Comparison of ENCODE assay signal across 10 cellular contexts in genomic region chr3:64444619-64445317, GRCh38.
DNase-seq lines count a peak whose midpoint lies in the region; ATAC-seq and TF ChIP-seq lines count a peak whose summit lies in the region.
"Had no signal": no experiment of that assay in that cellular context is flagged by ENCODE, and none has a peak within 500 bp of the region (broad histone marks: within the 10 kb centered on the region; RNA-seq: fewer than 3 reads in every experiment).

No MANE protein-coding gene starts in this region.

- intact Hi-C loops in gastrocnemius medialis (cut with DNase I; ENCODE audit: low total_unique reads): no loop called here
- intact Hi-C loops in CD8-positive, alpha-beta T cell (cut with DNase I, micrococcal nuclease): no loop called here

- H3K27me3 ChIP-seq in GM06990 (replicated peaks; ENCODE audit: control insufficient read depth, insufficient read depth, low read length) (no peaks in the 10 kb centered on the region; the same call in 1 of the 2 replicates), iPS-15b (ENCODE audit: control insufficient read depth, insufficient read depth, low read length) (peaks cover 27% of the 10 kb centered on the region), gastrocnemius medialis (peaks cover 19 to 47% (median 27%) of the 10 kb centered on the region in 3 donors)
- H3K27me3 ChIP-seq in CD8-positive, alpha-beta T cell (ENCODE audit: insufficient read depth, low read length): no peaks in the 10 kb centered on the region

- peaks cover 23% of the 10 kb centered on the region for H3K4me1 ChIP-seq in iPS-15b (ENCODE audit: control insufficient read depth, insufficient read depth, low read length)
- peaks cover 0 to 5% of the 10 kb centered on the region in 2 donors for H3K4me1 ChIP-seq in gastrocnemius medialis
- H3K4me1 ChIP-seq in CD8-positive, alpha-beta T cell (ENCODE audit: insufficient read depth, low read length): no peaks in the 10 kb centered on the region

- H3K36me3 ChIP-seq in GM06990 (ENCODE audit: control insufficient read depth, insufficient read depth, low read length) (no peaks in the 10 kb centered on the region), iPS-15b (ENCODE audit: control insufficient read depth, insufficient read depth, low read length) (no peaks in the 10 kb centered on the region), gastrocnemius medialis (no peaks in the 10 kb centered on the region)
- no peaks in the 10 kb centered on the region for H3K36me3 ChIP-seq in CD8-positive, alpha-beta T cell (ENCODE audit: insufficient read depth, low read length)
- H3K36me3 ChIP-seq: adrenal gland had no signal

- in situ Hi-C loops in astrocyte of the cerebellum (cut with HindIII; ENCODE audit: low sequenced_read_pairs) (no loop called here), gastrocnemius medialis (cut with MboI; ENCODE audit: low sequenced_read_pairs in 4 of 4) (no loop called here)

- H3K9me3 Mint-ChIP-seq in CD8-positive, alpha-beta T cell: no peaks in the 10 kb centered on the region

- peaks cover 54% of the 10 kb centered on the region for H3K27me3 Mint-ChIP-seq in CD8-positive, alpha-beta T cell (ENCODE audit: low read depth)

- no peaks in the 10 kb centered on the region for H3K4me1 Mint-ChIP-seq in CD8-positive, alpha-beta T cell (ENCODE audit: low read depth)

- no peaks in the 10 kb centered on the region for H3K9me3 ChIP-seq in iPS-15b (ENCODE audit: control insufficient read depth, insufficient read depth, low read length)
- no peaks in the 10 kb centered on the region for H3K9me3 ChIP-seq in gastrocnemius medialis
- H3K9me3 ChIP-seq in CD8-positive, alpha-beta T cell (ENCODE audit: low read length): no peaks in the 10 kb centered on the region
- H3K9me3 ChIP-seq: adrenal gland had no signal

- no peak overlapping the region for H3K9ac ChIP-seq in iPS-15b (ENCODE audit: low read depth, low read length)

- POLR2A ChIA-PET in CD8-positive, alpha-beta T cell (lab: Charles Lee): no interaction called here

- TF ChIP-seq CTCF in GM06990 (IDR thresholded peaks at IDR 0.05; ENCODE audit: insufficient read depth, low read length, poor library complexity, severe bottlenecking) (no peak), astrocyte of the cerebellum (IDR thresholded peaks at IDR 0.05; ENCODE audit: low read depth, low read length, missing control alignments) (peak; percentile 20), gastrocnemius medialis (IDR thresholded peaks at IDR 0.05 in 4 of 5, conservative IDR thresholded peaks at IDR 0.05 in 1 of 5) (no peak)
- no peak for TF ChIP-seq CTCF in CD8-positive, alpha-beta T cell (IDR thresholded peaks at IDR 0.05)

- H3K36me3 Mint-ChIP-seq in CD8-positive, alpha-beta T cell: no peaks in the 10 kb centered on the region

- no peak for TF ChIP-seq POLR2A in gastrocnemius medialis (IDR thresholded peaks at IDR 0.05)

- H3K4me3 Mint-ChIP-seq in CD8-positive, alpha-beta T cell: no peak overlapping the region

- no peak overlapping the region for H3K27ac ChIP-seq in gastrocnemius medialis
- no peak overlapping the region for H3K27ac ChIP-seq in CD8-positive, alpha-beta T cell (ENCODE audit: low read depth, low read length)
- H3K27ac ChIP-seq: adrenal gland had no signal

- H3K4me3 ChIP-seq in GM06990 (replicated peaks; ENCODE audit: low read depth, low read length) (peak overlapping the region; percentile 51), astrocyte of the cerebellum (ENCODE audit: low read depth, low read length) (peak overlapping the region; percentile 46), iPS-15b (ENCODE audit: low read depth, low read length) (peak overlapping the region; percentile 77), gastrocnemius medialis (peak overlapping the region; percentile 22 to 35 (median 27))
- H3K4me3 ChIP-seq in CD8-positive, alpha-beta T cell (ENCODE audit: low read depth, low read length): no peak overlapping the region

- ATAC-seq in gastrocnemius medialis (no peak), HG02973 (IDR thresholded peaks at IDR 0.05; ENCODE audit: unreplicated experiment) (no peak), left lobe of liver (no peak)
- ATAC-seq in CD8-positive, alpha-beta T cell: no peak

- DNase-seq in GM06990 (ENCODE audit: extremely low read depth, insufficient read length) (peak; percentile 19), astrocyte of the cerebellum (ENCODE audit: low read depth) (no peak), gastrocnemius medialis (no peak), left lobe of liver (ENCODE audit: low spot score) (no peak), MV-4-11 (lab: John Stamatoyannopoulos, UW) (no peak)
- no peak for DNase-seq in CD8-positive, alpha-beta T cell
- DNase-seq: stimulated activated naive CD4-positive, alpha-beta T cell had no signal

- CTCF ChIA-PET in CD8-positive, alpha-beta T cell (lab: Charles Lee): no interaction called here

- H3K27ac Mint-ChIP-seq in CD8-positive, alpha-beta T cell: no peak overlapping the region
